20 cellular contexts compared by ENCODE assay signal in genomic region chr11:86983071-86983488, GRCh38. TPM values are rescaled to one million over a fixed set of nuclear protein-coding genes. Genes with fewer than 3 reads are reported as not detected.
DNase-seq lines count a peak whose midpoint lies in the region; ATAC-seq and TF ChIP-seq lines count a peak whose summit lies in the region.
"Had no signal": no experiment of that assay in that cellular context is flagged by ENCODE, and none has a peak within 500 bp of the region (broad histone marks: within the 10 kb centered on the region; RNA-seq: fewer than 3 reads in every experiment).

No MANE protein-coding gene starts in this region.

- H3K9me3 ChIP-seq in psoas muscle = no peaks in the 10 kb centered on the region
- no peaks in the 10 kb centered on the region for H3K9me3 ChIP-seq in CD4-positive, alpha-beta T cell (ENCODE audit: control insufficient read depth, low read length)

- POLR2A ChIA-PET in CD4-positive, alpha-beta T cell (lab: Charles Lee) = no interaction called here

- TF ChIP-seq CTCF in choroid plexus epithelial cell (conservative IDR thresholded peaks at IDR 0.05; ENCODE audit: low read depth, low read length) (no peak), psoas muscle (IDR thresholded peaks at IDR 0.05) (no peak)
- no peak for TF ChIP-seq CTCF in CD4-positive, alpha-beta T cell (IDR thresholded peaks at IDR 0.05)

- ATAC-seq in psoas muscle (peak; percentile 88 to 93 (median 90)), GM18511 (IDR thresholded peaks at IDR 0.05; ENCODE audit: unreplicated experiment) (no peak)
- no peak for ATAC-seq in CD4-positive, alpha-beta T cell (ENCODE audit: poor library complexity)

- DNase-seq in NCI-H226 (peak; percentile 22), choroid plexus epithelial cell (ENCODE audit: low read depth) (peak; percentile 20), iris pigment epithelial cell (ENCODE audit: low read depth) (peak; percentile 44), psoas muscle (peak; percentile 71 to 88), NCI-H82 treated with DMSO at 0.1 percent for 48 hours (lab: John Stamatoyannopoulos, UW; ENCODE audit: unreplicated experiment) (no peak), inferior parietal cortex (ENCODE audit: extremely low spot score) (no peak)
- DNase-seq in CD4-positive, alpha-beta T cell = no peak
- DNase-seq: activated CD4-positive, alpha-beta memory T cell treated with anti-CD3 and anti-CD28 coated beads for 36 hours; activated naive CD8-positive, alpha-beta T cell treated with anti-CD3 and anti-CD28 coated beads, Interleukin-2, amount 10 ng/mL, durations not matched to agents 7 days and 5 days; activated T-cell treated with anti-CD3 and anti-CD28 coated beads, Interleukin-2, amount 50 U/mL, for 48 hours; CD4-positive, CD25-positive, alpha-beta regulatory T cell; central memory CD4-positive, alpha-beta T cell; DND-41; effector memory CD4-positive, alpha-beta T cell; H7; NCI-H1417 treated with DMSO at 0.1 percent for 48 hours; NCI-H2171 treated with DMSO at 0.1 percent for 48 hours; nephron progenitor cell had no signal

- CTCF ChIA-PET in CD4-positive, alpha-beta T cell (lab: Charles Lee) = no interaction called here

- WGBS in psoas muscle, 3 donors = 22 to 27% (median 24%) methylated on average over 4 of the region's 4 CpGs

- H3K27me3 ChIP-seq in psoas muscle (ENCODE audit: insufficient read depth in 3 of 3, low read length in 2 of 3) = no peaks in the 10 kb centered on the region
- H3K27me3 ChIP-seq in CD4-positive, alpha-beta T cell (ENCODE audit: control insufficient read depth, insufficient read depth, low read length) = peaks cover 3% of the 10 kb centered on the region

- intact Hi-C loops in psoas muscle (cut with DNase I) = loop anchor here in 1 of 2 donors (2.0 to 5.0 kb wide), 2 partner anchors 26 to 54 kb away; partner anchors contain the start of gene TMEM135
- intact Hi-C loops in CD4-positive, alpha-beta T cell (cut with DNase I, micrococcal nuclease) = no loop called here

- no peaks in the 10 kb centered on the region for H3K4me1 Mint-ChIP-seq in CD4-positive, alpha-beta T cell (ENCODE audit: low read depth)
- H3K4me1 Mint-ChIP-seq: activated naive CD8-positive, alpha-beta T cell treated with anti-CD3 and anti-CD28 coated beads, Interleukin-2, amount 10 ng/mL, durations not matched to agents 7 days and 5 days; CD4-positive, CD25-positive, alpha-beta regulatory T cell had no signal

- no peak overlapping the region for H3K4me3 Mint-ChIP-seq in CD4-positive, alpha-beta T cell
- H3K4me3 Mint-ChIP-seq: activated CD4-positive, alpha-beta memory T cell treated with anti-CD3 and anti-CD28 coated beads for 36 hours; activated naive CD8-positive, alpha-beta T cell treated with anti-CD3 and anti-CD28 coated beads, Interleukin-2, amount 10 ng/mL, durations not matched to agents 7 days and 5 days; CD4-positive, CD25-positive, alpha-beta regulatory T cell; memory B cell; nephron progenitor cell had no signal

- peaks cover 6% of the 10 kb centered on the region for H3K27me3 Mint-ChIP-seq in CD4-positive, alpha-beta T cell

- H3K27ac ChIP-seq in psoas muscle = peak overlapping the region; percentile 71
- H3K27ac ChIP-seq in CD4-positive, alpha-beta T cell (ENCODE audit: low read depth, low read length) = no peak overlapping the region

- no peaks in the 10 kb centered on the region for H3K9me3 Mint-ChIP-seq in CD4-positive, alpha-beta T cell
- H3K9me3 Mint-ChIP-seq: activated CD4-positive, alpha-beta memory T cell treated with anti-CD3 and anti-CD28 coated beads for 36 hours; activated naive CD8-positive, alpha-beta T cell treated with anti-CD3 and anti-CD28 coated beads, Interleukin-2, amount 10 ng/mL, durations not matched to agents 7 days and 5 days; CD4-positive, CD25-positive, alpha-beta regulatory T cell; memory B cell; nephron progenitor cell had no signal

- no peaks in the 10 kb centered on the region for H3K36me3 Mint-ChIP-seq in CD4-positive, alpha-beta T cell (ENCODE audit: low read depth)
- H3K36me3 Mint-ChIP-seq: activated CD4-positive, alpha-beta memory T cell treated with anti-CD3 and anti-CD28 coated beads for 36 hours; activated naive CD8-positive, alpha-beta T cell treated with anti-CD3 and anti-CD28 coated beads, Interleukin-2, amount 10 ng/mL, durations not matched to agents 7 days and 5 days; CD4-positive, CD25-positive, alpha-beta regulatory T cell; memory B cell had no signal

- H3K4me3 ChIP-seq in choroid plexus epithelial cell (ENCODE audit: low read depth, low read length) = no peak overlapping the region
- peak overlapping the region; percentile 20 for H3K4me3 ChIP-seq in psoas muscle

- H3K36me3 ChIP-seq in psoas muscle (ENCODE audit: insufficient read depth in 1 of 2, low read depth in 1 of 2) = no peaks in the 10 kb centered on the region

- H3K4me1 ChIP-seq in psoas muscle = peaks cover 53% of the 10 kb centered on the region

- no peak overlapping the region for H3K27ac Mint-ChIP-seq in CD4-positive, alpha-beta T cell
- H3K27ac Mint-ChIP-seq: activated CD4-positive, alpha-beta memory T cell treated with anti-CD3 and anti-CD28 coated beads for 36 hours; activated naive CD8-positive, alpha-beta T cell treated with anti-CD3 and anti-CD28 coated beads, Interleukin-2, amount 10 ng/mL, durations not matched to agents 7 days and 5 days; CD4-positive, CD25-positive, alpha-beta regulatory T cell; memory B cell; nephron progenitor cell had no signal

RNA-seq across cellular contexts. Expression of gene FZD4, which starts 27.9 kb away (rescaled TPM):
- total RNA-seq in psoas muscle = 100 to 1,000 TPM in 1 of 4 donors, 10 to 100 TPM in 3; 12.3 to 158 (median 30.2) TPM
- polyA plus RNA-seq in psoas muscle = 10 to 100 TPM; 22.1 to 39.5 (median 27.5) TPM
- not detected for total RNA-seq in CD4-positive, alpha-beta T cell
- total RNA-seq: CD4-positive, CD25-positive, alpha-beta regulatory T cell had no signal
- polyA plus RNA-seq: CD4-positive, CD25-positive, alpha-beta regulatory T cell had no signal

RNA-seq across cellular contexts. Expression of gene TMEM135, which starts 54.7 kb away (rescaled TPM):
- total RNA-seq in psoas muscle = 10 to 100 TPM in 3 of 4 donors, 1 to 10 TPM in 1; 9.4 to 26.6 (median 16.2) TPM
- 1 to 10 TPM; 4.1 to 6.3 (median 5.6) TPM for polyA plus RNA-seq in psoas muscle
- 10 to 100 TPM; 14.1 to 15.6 TPM for total RNA-seq in CD4-positive, alpha-beta T cell

Comparison
In these comparisons a context has a peak if more than half of its experiments do, and no peak if none do; other contexts are left out.
1. DNase-seq: peak in NCI-H226 (single experiment), choroid plexus epithelial cell (single experiment), iris pigment epithelial cell (single experiment) and psoas muscle (2 of 2); none in NCI-H82 treated with DMSO at 0.1 percent for 48 hours (single experiment), inferior parietal cortex (single experiment) and CD4-positive, alpha-beta T cell (0 of 10).
2. ATAC-seq: peak in psoas muscle (4 of 4); none in GM18511 (single experiment) and CD4-positive, alpha-beta T cell (single experiment).
3. RNA of gene FZD4, which starts 27.9 kb away (total RNA-seq): 12.3 to 158 TPM in psoas muscle; not detected in CD4-positive, alpha-beta T cell; every median in the first group is over 10 times any median in the second.